In the genomic region with DNA sequence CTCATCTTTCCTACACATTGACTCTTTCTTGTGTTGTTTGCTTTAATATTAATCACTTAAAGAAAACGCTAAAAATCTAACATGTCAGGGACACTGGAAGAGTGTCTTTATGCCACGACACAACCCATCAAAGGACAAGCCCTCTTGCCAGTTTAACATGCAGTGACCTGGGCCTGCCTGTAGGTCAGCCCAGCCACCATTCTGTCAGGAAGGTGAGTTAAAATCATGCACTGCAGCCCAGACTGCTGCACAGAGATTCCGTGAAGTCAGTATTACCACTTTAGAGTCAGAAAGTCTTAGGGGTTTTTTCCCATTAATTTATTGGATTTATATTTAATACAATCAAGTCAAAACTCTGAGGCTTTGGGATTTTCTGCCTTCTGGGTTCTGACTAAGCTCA, we compare ENCODE assay signal across 1 cellular context.
TF ChIP-seq lines count a peak whose summit lies in the region.

No MANE protein-coding gene starts in this region.

TF ChIP-seq in H1, 55 proteins besides CTCF, POLR2A, EP300 and RAD21:
- no peak for TF ChIP-seq BACH1 (IDR thresholded peaks at IDR 0.05; ENCODE audit: low read length)
- TF ChIP-seq YY1 (IDR thresholded peaks at IDR 0.05; ENCODE audit: low read depth, low read length) = no peak
- TF ChIP-seq BRCA1 (IDR thresholded peaks at IDR 0.05; ENCODE audit: low read depth, low read length) = no peak
- no peak for TF ChIP-seq FOSL1 (IDR thresholded peaks at IDR 0.05; ENCODE audit: insufficient read depth, low read depth, low read length)
- no peak for TF ChIP-seq SUZ12 (IDR thresholded peaks at IDR 0.05; ENCODE audit: low read length)
- TF ChIP-seq, protein P1, sequence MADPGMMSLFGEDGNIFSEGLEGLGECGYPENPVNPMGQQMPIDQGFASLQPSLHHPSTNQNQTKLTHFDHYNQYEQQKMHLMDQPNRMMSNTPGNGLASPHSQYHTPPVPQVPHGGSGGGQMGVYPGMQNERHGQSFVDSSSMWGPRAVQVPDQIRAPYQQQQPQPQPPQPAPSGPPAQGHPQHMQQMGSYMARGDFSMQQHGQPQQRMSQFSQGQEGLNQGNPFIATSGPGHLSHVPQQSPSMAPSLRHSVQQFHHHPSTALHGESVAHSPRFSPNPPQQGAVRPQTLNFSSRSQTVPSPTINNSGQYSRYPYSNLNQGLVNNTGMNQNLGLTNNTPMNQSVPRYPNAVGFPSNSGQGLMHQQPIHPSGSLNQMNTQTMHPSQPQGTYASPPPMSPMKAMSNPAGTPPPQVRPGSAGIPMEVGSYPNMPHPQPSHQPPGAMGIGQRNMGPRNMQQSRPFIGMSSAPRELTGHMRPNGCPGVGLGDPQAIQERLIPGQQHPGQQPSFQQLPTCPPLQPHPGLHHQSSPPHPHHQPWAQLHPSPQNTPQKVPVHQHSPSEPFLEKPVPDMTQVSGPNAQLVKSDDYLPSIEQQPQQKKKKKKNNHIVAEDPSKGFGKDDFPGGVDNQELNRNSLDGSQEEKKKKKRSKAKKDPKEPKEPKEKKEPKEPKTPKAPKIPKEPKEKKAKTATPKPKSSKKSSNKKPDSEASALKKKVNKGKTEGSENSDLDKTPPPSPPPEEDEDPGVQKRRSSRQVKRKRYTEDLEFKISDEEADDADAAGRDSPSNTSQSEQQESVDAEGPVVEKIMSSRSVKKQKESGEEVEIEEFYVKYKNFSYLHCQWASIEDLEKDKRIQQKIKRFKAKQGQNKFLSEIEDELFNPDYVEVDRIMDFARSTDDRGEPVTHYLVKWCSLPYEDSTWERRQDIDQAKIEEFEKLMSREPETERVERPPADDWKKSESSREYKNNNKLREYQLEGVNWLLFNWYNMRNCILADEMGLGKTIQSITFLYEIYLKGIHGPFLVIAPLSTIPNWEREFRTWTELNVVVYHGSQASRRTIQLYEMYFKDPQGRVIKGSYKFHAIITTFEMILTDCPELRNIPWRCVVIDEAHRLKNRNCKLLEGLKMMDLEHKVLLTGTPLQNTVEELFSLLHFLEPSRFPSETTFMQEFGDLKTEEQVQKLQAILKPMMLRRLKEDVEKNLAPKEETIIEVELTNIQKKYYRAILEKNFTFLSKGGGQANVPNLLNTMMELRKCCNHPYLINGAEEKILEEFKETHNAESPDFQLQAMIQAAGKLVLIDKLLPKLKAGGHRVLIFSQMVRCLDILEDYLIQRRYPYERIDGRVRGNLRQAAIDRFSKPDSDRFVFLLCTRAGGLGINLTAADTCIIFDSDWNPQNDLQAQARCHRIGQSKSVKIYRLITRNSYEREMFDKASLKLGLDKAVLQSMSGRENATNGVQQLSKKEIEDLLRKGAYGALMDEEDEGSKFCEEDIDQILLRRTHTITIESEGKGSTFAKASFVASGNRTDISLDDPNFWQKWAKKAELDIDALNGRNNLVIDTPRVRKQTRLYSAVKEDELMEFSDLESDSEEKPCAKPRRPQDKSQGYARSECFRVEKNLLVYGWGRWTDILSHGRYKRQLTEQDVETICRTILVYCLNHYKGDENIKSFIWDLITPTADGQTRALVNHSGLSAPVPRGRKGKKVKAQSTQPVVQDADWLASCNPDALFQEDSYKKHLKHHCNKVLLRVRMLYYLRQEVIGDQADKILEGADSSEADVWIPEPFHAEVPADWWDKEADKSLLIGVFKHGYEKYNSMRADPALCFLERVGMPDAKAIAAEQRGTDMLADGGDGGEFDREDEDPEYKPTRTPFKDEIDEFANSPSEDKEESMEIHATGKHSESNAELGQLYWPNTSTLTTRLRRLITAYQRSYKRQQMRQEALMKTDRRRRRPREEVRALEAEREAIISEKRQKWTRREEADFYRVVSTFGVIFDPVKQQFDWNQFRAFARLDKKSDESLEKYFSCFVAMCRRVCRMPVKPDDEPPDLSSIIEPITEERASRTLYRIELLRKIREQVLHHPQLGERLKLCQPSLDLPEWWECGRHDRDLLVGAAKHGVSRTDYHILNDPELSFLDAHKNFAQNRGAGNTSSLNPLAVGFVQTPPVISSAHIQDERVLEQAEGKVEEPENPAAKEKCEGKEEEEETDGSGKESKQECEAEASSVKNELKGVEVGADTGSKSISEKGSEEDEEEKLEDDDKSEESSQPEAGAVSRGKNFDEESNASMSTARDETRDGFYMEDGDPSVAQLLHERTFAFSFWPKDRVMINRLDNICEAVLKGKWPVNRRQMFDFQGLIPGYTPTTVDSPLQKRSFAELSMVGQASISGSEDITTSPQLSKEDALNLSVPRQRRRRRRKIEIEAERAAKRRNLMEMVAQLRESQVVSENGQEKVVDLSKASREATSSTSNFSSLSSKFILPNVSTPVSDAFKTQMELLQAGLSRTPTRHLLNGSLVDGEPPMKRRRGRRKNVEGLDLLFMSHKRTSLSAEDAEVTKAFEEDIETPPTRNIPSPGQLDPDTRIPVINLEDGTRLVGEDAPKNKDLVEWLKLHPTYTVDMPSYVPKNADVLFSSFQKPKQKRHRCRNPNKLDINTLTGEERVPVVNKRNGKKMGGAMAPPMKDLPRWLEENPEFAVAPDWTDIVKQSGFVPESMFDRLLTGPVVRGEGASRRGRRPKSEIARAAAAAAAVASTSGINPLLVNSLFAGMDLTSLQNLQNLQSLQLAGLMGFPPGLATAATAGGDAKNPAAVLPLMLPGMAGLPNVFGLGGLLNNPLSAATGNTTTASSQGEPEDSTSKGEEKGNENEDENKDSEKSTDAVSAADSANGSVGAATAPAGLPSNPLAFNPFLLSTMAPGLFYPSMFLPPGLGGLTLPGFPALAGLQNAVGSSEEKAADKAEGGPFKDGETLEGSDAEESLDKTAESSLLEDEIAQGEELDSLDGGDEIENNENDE (IDR thresholded peaks at IDR 0.05; ENCODE audit: insufficient replicate concordance, low read length) = no peak
- TF ChIP-seq CTBP2 (IDR thresholded peaks at IDR 0.05; ENCODE audit: borderline replicate concordance, insufficient read depth, insufficient read length, low read length) = no peak
- no peak for TF ChIP-seq TBP (IDR thresholded peaks at IDR 0.05; ENCODE audit: low read depth, low read length)
- TF ChIP-seq RXRA (IDR thresholded peaks at IDR 0.05; ENCODE audit: insufficient read depth, low read depth, low read length) = no peak
- TF ChIP-seq SP2 (IDR thresholded peaks at IDR 0.05; ENCODE audit: low read length) = no peak
- no peak for TF ChIP-seq TCF12 (IDR thresholded peaks at IDR 0.05; ENCODE audit: low read depth, low read length)
- TF ChIP-seq EGR1 (IDR thresholded peaks at IDR 0.05; ENCODE audit: borderline replicate concordance, low read depth, low read length) = no peak
- no peak for TF ChIP-seq HDAC6 (IDR thresholded peaks at IDR 0.05; ENCODE audit: low read depth, low read length)
